ENCODE assay signal across 10 cellular contexts in the genomic region with DNA sequence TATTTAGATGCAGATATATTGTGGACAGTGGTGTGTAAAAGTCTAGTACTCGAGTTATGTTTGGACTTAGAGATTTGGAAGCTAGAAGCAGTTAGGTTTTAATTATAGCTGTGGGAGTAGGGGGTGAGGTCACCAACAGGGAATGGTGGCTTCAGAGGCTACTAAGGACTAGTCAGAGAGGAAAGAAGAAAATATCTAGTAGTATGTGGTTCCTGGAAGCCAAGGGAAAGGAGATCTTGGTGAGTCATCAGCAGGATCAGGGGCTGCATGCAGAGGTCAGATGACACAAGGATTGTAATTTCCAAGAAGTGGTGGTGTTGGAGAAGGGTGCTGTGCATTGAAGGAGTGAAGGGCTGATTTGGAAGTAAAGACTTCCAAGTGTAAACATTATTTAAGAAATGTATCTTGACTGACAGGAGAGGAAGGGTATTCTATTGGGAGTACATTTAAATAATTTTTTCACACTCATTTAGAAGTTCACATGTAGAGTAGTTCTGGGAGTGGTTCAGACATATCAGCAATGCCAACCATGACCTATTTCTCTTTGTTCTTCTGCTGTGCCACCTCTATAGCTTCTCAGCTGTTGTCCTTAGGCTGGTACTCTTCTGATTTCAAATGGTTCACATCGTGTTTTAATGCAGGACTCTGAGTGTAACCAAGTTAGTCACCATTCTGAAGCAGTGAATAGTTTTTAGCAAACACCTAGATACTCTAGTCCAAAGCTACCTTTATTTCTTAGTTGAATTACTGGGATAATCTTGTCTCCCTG. TPM values are rescaled to one million over a fixed set of nuclear protein-coding genes. Genes with fewer than 3 reads are reported as not detected.
DNase-seq lines count a peak whose midpoint lies in the region; TF ChIP-seq lines count a peak whose summit lies in the region.
"Had no signal": no experiment of that assay in that cellular context is flagged by ENCODE, and none has a peak within 500 bp of the region (broad histone marks: within the 10 kb centered on the region; RNA-seq: fewer than 3 reads in every experiment).

No MANE protein-coding gene starts in this region.

- no peak overlapping the region for H3K4me3 ChIP-seq in PC-9
- H3K4me3 ChIP-seq in trophoblast cell (ENCODE audit: low read depth, low read length), result no peak overlapping the region

- H3K14ac ChIP-seq in trophoblast cell (ENCODE audit: low read length), result no peak overlapping the region

- no peaks in the 10 kb centered on the region for H3K4me1 Mint-ChIP-seq in CD14-positive monocyte

- H3K4ac ChIP-seq in trophoblast cell (ENCODE audit: low read depth, low read length), result no peak overlapping the region

- H2BK12ac ChIP-seq in trophoblast cell (ENCODE audit: low read length), result no peak overlapping the region

- H3K27ac Mint-ChIP-seq in CD14-positive monocyte, result peak overlapping the region in 3 of 7 donors; percentile 15 to 67 (median 61)

- H3K27ac ChIP-seq in PC-9 (peak overlapping the region; percentile 22), trophoblast cell (ENCODE audit: low read depth, low read length) (peak overlapping the region; percentile 27)

- no peak overlapping the region for H2BK120ac ChIP-seq in trophoblast cell (ENCODE audit: insufficient read depth, low read length, poor library complexity)

- H2AK5ac ChIP-seq in trophoblast cell (ENCODE audit: low read length), result no peak overlapping the region

- peak; percentile 87 for DNase-seq in GM03348 (ENCODE audit: low spot score)
- DNase-seq in PC-9, result peak; percentile 47 to 72
- DNase-seq in dermis blood vessel endothelial cell, result peak; percentile 68
- no peak for DNase-seq in trophoblast cell
- DNase-seq in CD14-positive monocyte (ENCODE audit: low spot score), result no peak
- no peak for DNase-seq in NCI-H526 (lab: John Stamatoyannopoulos, UW)
- no peak for DNase-seq in NOMO-1 treated with DMSO at 0.1 percent for 48 hours (lab: John Stamatoyannopoulos, UW; ENCODE audit: unreplicated experiment)
- no peak for DNase-seq in HuH-7.5 (ENCODE audit: low spot score)
- DNase-seq: effector memory CD8-positive, alpha-beta T cell; H7 had no signal

- H3K4me1 ChIP-seq in PC-9 (replicated peaks; ENCODE audit: insufficient read depth) (peaks cover 28% of the 10 kb centered on the region), trophoblast cell (ENCODE audit: control insufficient read depth in 1 of 2, insufficient read depth in 2 of 2, low read length in 2 of 2) (peaks cover 2 to 5% of the 10 kb centered on the region in 2 experiments)

- peaks cover 90% of the 10 kb centered on the region for H3K36me3 ChIP-seq in PC-9 (ENCODE audit: low read depth)
- H3K36me3 ChIP-seq in trophoblast cell (ENCODE audit: control insufficient read depth in 1 of 2, insufficient read depth in 2 of 2, low read length in 2 of 2), result peaks cover 8 to 16% of the 10 kb centered on the region in 2 experiments

- H3K9me3 ChIP-seq in PC-9 (ENCODE audit: insufficient read depth, low read depth) (no peaks in the 10 kb centered on the region), trophoblast cell (ENCODE audit: insufficient read depth, low read depth, low read length) (no peaks in the 10 kb centered on the region)

- no peak overlapping the region for H2AFZ ChIP-seq in PC-9
- H2AFZ ChIP-seq in trophoblast cell (ENCODE audit: insufficient read depth, low read length, poor library complexity), result no peak overlapping the region

- TF ChIP-seq CTCF in PC-9 (conservative IDR thresholded peaks at IDR 0.05) (no peak), CD14-positive monocyte (IDR thresholded peaks at IDR 0.05) (no peak)

- no peak overlapping the region for H3K4me2 ChIP-seq in PC-9
- no peak overlapping the region for H3K4me2 ChIP-seq in trophoblast cell (ENCODE audit: low read length)

- intact Hi-C loops in PC-9 (cut with micrococcal nuclease; ENCODE audit: unreplicated experiment) (loop anchor here (1.0 to 5.0 kb wide), 2 partner anchors 19 to 182 kb away; no protein-coding TSS in a partner anchor), CD14-positive monocyte (cut with micrococcal nuclease) (loop anchor here in 1 of 2 donors (10.0 kb wide), 1 partner anchor 125 kb away; no protein-coding TSS in a partner anchor)

- POLR2A ChIA-PET in PC-9 (lab: Charles Lee; ENCODE audit: unreplicated experiment), result no interaction called here

- peaks cover 98% of the 10 kb centered on the region for H3F3A ChIP-seq in PC-9 (ENCODE audit: insufficient read depth, low read depth)

- H4K8ac ChIP-seq in trophoblast cell (ENCODE audit: low read depth, low read length), result no peak overlapping the region

- H3K36me3 Mint-ChIP-seq in CD14-positive monocyte, result peaks cover 70 to 77% of the 10 kb centered on the region in 2 donors

- H3K27me3 Mint-ChIP-seq in CD14-positive monocyte (ENCODE audit: low read depth in 3 of 3), result no peaks in the 10 kb centered on the region
- H3K27me3 Mint-ChIP-seq: effector memory CD8-positive, alpha-beta T cell had no signal

- H3K18ac ChIP-seq in trophoblast cell (ENCODE audit: low read length), result no peak overlapping the region

- BruUV-seq in PC-9 (replicated peaks; lab: Mats Ljungman, UMichigan), result no TSS peak

- WGBS in trophoblast cell (ENCODE audit: extremely low coverage, insufficient coverage, insufficient read length), result no CpG with 5 or more reads among the region's 2 CpGs

- H4K20me1 ChIP-seq in PC-9 (ENCODE audit: insufficient read depth), result peaks cover 74% of the 10 kb centered on the region

- H3K27me3 ChIP-seq in PC-9 (ENCODE audit: insufficient read depth, low read depth), result no peaks in the 10 kb centered on the region
- no peaks in the 10 kb centered on the region for H3K27me3 ChIP-seq in trophoblast cell (ENCODE audit: insufficient read depth, low read length)

- H3K4me3 Mint-ChIP-seq in CD14-positive monocyte, result no peak overlapping the region
- H3K4me3 Mint-ChIP-seq: effector memory CD8-positive, alpha-beta T cell had no signal

- H3K79me2 ChIP-seq in PC-9 (ENCODE audit: low read depth) (peaks cover 78% of the 10 kb centered on the region), trophoblast cell (ENCODE audit: control insufficient read depth, insufficient read depth, low read length, poor library complexity) (no peaks in the 10 kb centered on the region)

- no peak overlapping the region for H4K91ac ChIP-seq in trophoblast cell (ENCODE audit: low read depth, low read length)

- peaks cover 2% of the 10 kb centered on the region for H3K79me1 ChIP-seq in trophoblast cell (ENCODE audit: low read length)

- H3K9me3 Mint-ChIP-seq in CD14-positive monocyte, result no peaks in the 10 kb centered on the region
- H3K9me3 Mint-ChIP-seq: effector memory CD8-positive, alpha-beta T cell had no signal

- H3K23ac ChIP-seq in trophoblast cell (ENCODE audit: low read length), result no peak overlapping the region

- CTCF ChIA-PET in PC-9 (lab: Charles Lee), result interaction anchor here (0.5 to 1.6 kb wide), 3 partner anchors 19 to 139 kb away, joined by 3 to 10 read pairs (median 5); no protein-coding TSS in a partner anchor

- H4K12ac ChIP-seq in trophoblast cell (ENCODE audit: low read depth, low read length), result no peak overlapping the region

- H2BK5ac ChIP-seq in trophoblast cell (ENCODE audit: low read depth, low read length, poor library complexity), result no peak overlapping the region

- H3K9me2 ChIP-seq in PC-9 (ENCODE audit: insufficient read depth), result no peaks in the 10 kb centered on the region

- H3K9ac ChIP-seq in trophoblast cell (ENCODE audit: low read length), result no peak overlapping the region

RNA-seq across cellular contexts. Expression of a gene that starts 59.2 kb away (rescaled TPM):
- total RNA-seq in PC-9 (2021) (300 and 446 TPM in 2 replicates), dermis blood vessel endothelial cell (125 and 137 TPM in 2 replicates)
- polyA plus RNA-seq in trophoblast cell (2013), result 119 and 124 TPM in 2 replicates
- 10 to 100 TPM; 19.9 to 24.4 TPM for polyA plus RNA-seq in CD14-positive monocyte

Comparison
In these comparisons a context has a peak if more than half of its experiments do, and no peak if none do; other contexts are left out.
1. DNase-seq: peak in GM03348 (single experiment), PC-9 (2 of 2) and dermis blood vessel endothelial cell (single experiment); none in trophoblast cell (0 of 2), CD14-positive monocyte (single experiment), NCI-H526 (0 of 2), NOMO-1 treated with DMSO at 0.1 percent for 48 hours (single experiment) and HuH-7.5 (single experiment).